Comparison of ENCODE assay signal across 13 cellular contexts in genomic region chr19:47581605-47582319, GRCh38. TPM values are rescaled to one million over a fixed set of nuclear protein-coding genes. Genes with fewer than 3 reads are reported as not detected.
A peak's percentile ranks its signal among the peaks of the same experiment; 100 is the strongest.
DNase-seq lines count a peak whose midpoint lies in the region; ATAC-seq and TF ChIP-seq lines count a peak whose summit lies in the region.
"Had no signal": no experiment of that assay in that cellular context is flagged by ENCODE, and none has a peak within 500 bp of the region (broad histone marks: within the 10 kb centered on the region; RNA-seq: fewer than 3 reads in every experiment).

No MANE protein-coding gene starts in this region.

- peaks cover 41% of the 10 kb centered on the region for H3K4me1 Mint-ChIP-seq in activated T-cell treated with anti-CD3 and anti-CD28 coated beads, Interleukin-2, amount 50 U/mL, for 24 hours (ENCODE audit: low read depth)
- peaks cover 15 to 25% of the 10 kb centered on the region in 2 donors for H3K4me1 Mint-ChIP-seq in stimulated activated naive B cell treated with anti-CD40 and anti-IgM and Interleukin-4, amounts not matched to agents 10 μg/mL and 1 μg/mL and 100 μg/mL, for 72 hours

- CTCF ChIA-PET in OCI-LY7 (lab: Charles Lee; ENCODE audit: unreplicated experiment), result no interaction called here

- H3K27ac Mint-ChIP-seq in activated T-cell treated with anti-CD3 and anti-CD28 coated beads, Interleukin-2, amount 50 U/mL, for 24 hours, result peak overlapping the region; percentile 38
- no peak overlapping the region for H3K27ac Mint-ChIP-seq in stimulated activated naive B cell treated with anti-CD40 and anti-IgM and Interleukin-4, amounts not matched to agents 10 μg/mL and 1 μg/mL and 100 μg/mL, for 72 hours
- H3K27ac Mint-ChIP-seq: activated B cell treated with CpG ODN at 0.5 μM for 24 hours had no signal

- POLR2A ChIA-PET in OCI-LY7 (lab: Charles Lee), result no interaction called here

- H3K9me2 ChIP-seq in OCI-LY7 (ENCODE audit: insufficient read depth, low read length), result no peaks in the 10 kb centered on the region

- ATAC-seq in esophagus mucosa, result peak; percentile 91
- no peak for ATAC-seq in stimulated activated naive B cell treated with anti-CD40 and anti-IgM and Interleukin-4, amounts not matched to agents 10 μg/mL and 1 μg/mL and 100 μg/mL, for 72 hours (replicated peaks)
- no peak for ATAC-seq in HG03045 (IDR thresholded peaks at IDR 0.05; ENCODE audit: unreplicated experiment)
- ATAC-seq: Panc1 had no signal

- DNase-seq in activated T-cell treated with anti-CD3 and anti-CD28 coated beads, Interleukin-2, amount 50 U/mL, for 24 hours, result no peak
- DNase-seq in activated T-cell treated with anti-CD3 and anti-CD28 coated beads for 4 hours, result no peak
- no peak for DNase-seq in OCI-LY7 (ENCODE audit: low spot score)
- peak; percentile 96 to 97 for DNase-seq in thyroid gland
- DNase-seq in hippocampal formation (lab: John Stamatoyannopoulos, UW), result no peak
- DNase-seq in stimulated activated naive B cell treated with anti-CD40 and anti-IgM and Interleukin-4, amounts not matched to agents 10 μg/mL and 1 μg/mL and 100 μg/mL, for 72 hours, result no peak
- DNase-seq: activated B cell treated with CpG ODN at 0.5 μM for 24 hours, GDM1, NCI-H1694 had no signal

- H3K79me2 ChIP-seq in OCI-LY7 (ENCODE audit: insufficient read depth, low read depth, low read length), result no peaks in the 10 kb centered on the region

- BruUV-seq in OCI-LY7 (replicated peaks; lab: Mats Ljungman, UMichigan), result no TSS peak

- H3K9me3 ChIP-seq in OCI-LY7 (ENCODE audit: low read length) (peaks cover 9% of the 10 kb centered on the region), thyroid gland (no peaks in the 10 kb centered on the region)

- no peaks in the 10 kb centered on the region for H3K27me3 ChIP-seq in thyroid gland

- H2AFZ ChIP-seq in OCI-LY7 (ENCODE audit: low read length), result peak overlapping the region; percentile 93

- no peaks in the 10 kb centered on the region for H4K20me1 ChIP-seq in OCI-LY7 (ENCODE audit: insufficient read depth, low read length)

- no peak for TF ChIP-seq POLR2A in thyroid gland (IDR thresholded peaks at IDR 0.05)

- H3K4me3 Mint-ChIP-seq in activated T-cell treated with anti-CD3 and anti-CD28 coated beads, Interleukin-2, amount 50 U/mL, for 24 hours, result no peak overlapping the region
- H3K4me3 Mint-ChIP-seq in stimulated activated naive B cell treated with anti-CD40 and anti-IgM and Interleukin-4, amounts not matched to agents 10 μg/mL and 1 μg/mL and 100 μg/mL, for 72 hours, result no peak overlapping the region
- H3K4me3 Mint-ChIP-seq: activated B cell treated with CpG ODN at 0.5 μM for 24 hours had no signal

- WGBS in thyroid gland, 2 donors, result 33% methylated on average over 6 of the region's 6 CpGs

- H3K4me3 ChIP-seq in OCI-LY7 (ENCODE audit: low read depth, low read length, poor library complexity, severe bottlenecking) (no peak overlapping the region), thyroid gland (replicated peaks in 1 of 3) (no peak overlapping the region)

- TF ChIP-seq CTCF in OCI-LY7 (conservative IDR thresholded peaks at IDR 0.05; ENCODE audit: low read length), result no peak
- no peak for TF ChIP-seq CTCF in thyroid gland (IDR thresholded peaks at IDR 0.05)

- peaks cover 6% of the 10 kb centered on the region for H3K9me3 Mint-ChIP-seq in activated T-cell treated with anti-CD3 and anti-CD28 coated beads, Interleukin-2, amount 50 U/mL, for 24 hours
- H3K9me3 Mint-ChIP-seq in stimulated activated naive B cell treated with anti-CD40 and anti-IgM and Interleukin-4, amounts not matched to agents 10 μg/mL and 1 μg/mL and 100 μg/mL, for 72 hours, result peaks cover 5 to 7% of the 10 kb centered on the region in 2 donors

- H3K36me3 Mint-ChIP-seq in activated T-cell treated with anti-CD3 and anti-CD28 coated beads, Interleukin-2, amount 50 U/mL, for 24 hours (ENCODE audit: low read depth), result no peaks in the 10 kb centered on the region
- H3K36me3 Mint-ChIP-seq in stimulated activated naive B cell treated with anti-CD40 and anti-IgM and Interleukin-4, amounts not matched to agents 10 μg/mL and 1 μg/mL and 100 μg/mL, for 72 hours, result peaks cover 0 to 5% of the 10 kb centered on the region in 2 donors

- peak overlapping the region; percentile 38 for H3K27ac ChIP-seq in OCI-LY7 (ENCODE audit: low read depth, low read length, poor library complexity, severe bottlenecking)
- H3K27ac ChIP-seq in thyroid gland, result peak overlapping the region in 2 of 3 donors; percentile 31 to 54

- no peaks in the 10 kb centered on the region for H3K27me3 Mint-ChIP-seq in activated T-cell treated with anti-CD3 and anti-CD28 coated beads, Interleukin-2, amount 50 U/mL, for 24 hours
- peaks cover 56 to 68% of the 10 kb centered on the region in 2 donors for H3K27me3 Mint-ChIP-seq in stimulated activated naive B cell treated with anti-CD40 and anti-IgM and Interleukin-4, amounts not matched to agents 10 μg/mL and 1 μg/mL and 100 μg/mL, for 72 hours

- H3K4me2 ChIP-seq in OCI-LY7 (ENCODE audit: low read length), result peak overlapping the region; percentile 34

- H3K36me3 ChIP-seq in OCI-LY7 (ENCODE audit: insufficient read depth, low read length) (no peaks in the 10 kb centered on the region; the same call in 1 of the 2 replicates), thyroid gland (no peaks in the 10 kb centered on the region)

- intact Hi-C loops in OCI-LY7 (cut with micrococcal nuclease; ENCODE audit: unreplicated experiment), result no loop called here
- intact Hi-C loops in thyroid gland (cut with DNase I), result no loop called here

- H3K4me1 ChIP-seq in OCI-LY7 (ENCODE audit: insufficient read depth, low read length, poor library complexity, severe bottlenecking) (peaks cover 52% of the 10 kb centered on the region), thyroid gland (peaks cover 0 to 21% of the 10 kb centered on the region in 2 donors)

RNA-seq across cellular contexts. Expression of gene ZNF541, which starts 8.8 kb away (rescaled TPM):
- not detected in 2 replicates for total RNA-seq in OCI-LY7 (2014; rRNA removed; shearing (Covaris generic))
- not detected in 2 replicates for total RNA-seq in OCI-LY7 (2022)
- 0.08 TPM for total RNA-seq in esophagus mucosa
- total RNA-seq in thyroid gland, result 1 to 10 TPM in 1 of 4 donors, under 1 TPM in 2, not detected in 1; 0.40 to 1.1 (median 0.56) TPM
- total RNA-seq: activated B cell treated with CpG ODN at 0.5 μM for 24 hours, skeletal muscle tissue had no signal

RNA-seq across cellular contexts. Expression of gene BICRA, which starts 27.2 kb away (rescaled TPM):
- total RNA-seq in OCI-LY7 (2014; rRNA removed; shearing (Covaris generic)), result 2.1 and 4.4 TPM in 2 replicates
- total RNA-seq in OCI-LY7 (2022) (16.0 and 16.5 TPM in 2 replicates), esophagus mucosa (7.9 TPM), thyroid gland (10 to 100 TPM in 3 of 4 donors, 1 to 10 TPM in 1; 5.8 to 15.2 (median 13.2) TPM)

Comparison
In these comparisons a context has a peak if more than half of its experiments do, and no peak if none do; other contexts are left out.
1. DNase-seq: peak in thyroid gland (2 of 2); none in activated T-cell treated with anti-CD3 and anti-CD28 coated beads, Interleukin-2, amount 50 U/mL, for 24 hours (single experiment), activated T-cell treated with anti-CD3 and anti-CD28 coated beads for 4 hours (single experiment), OCI-LY7 (single experiment), hippocampal formation (0 of 2) and stimulated activated naive B cell treated with anti-CD40 and anti-IgM and Interleukin-4, amounts not matched to agents 10 μg/mL and 1 μg/mL and 100 μg/mL, for 72 hours (single experiment).